9 cellular contexts compared by ENCODE assay signal in the genomic region with DNA sequence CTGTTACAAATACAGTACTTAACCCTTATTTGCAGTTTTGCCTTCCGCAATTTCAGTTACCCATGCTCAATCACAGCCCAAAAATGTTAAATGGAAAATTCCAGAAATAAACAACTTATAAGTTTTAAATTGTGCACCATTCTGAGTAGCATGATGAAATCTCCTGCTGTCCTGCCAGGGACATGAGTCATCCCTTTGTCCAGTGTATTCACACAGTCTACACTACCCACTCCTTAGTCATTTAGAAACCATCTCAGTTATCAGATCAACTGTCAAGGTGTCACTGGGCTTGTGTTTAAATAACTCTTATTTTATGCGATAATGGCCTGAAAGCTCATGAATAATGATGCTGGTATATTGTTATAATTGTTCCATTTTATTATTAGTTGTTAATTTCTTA.
DNase-seq lines count a peak whose midpoint lies in the region; FAIRE-seq and TF ChIP-seq lines count a peak whose summit lies in the region.
"Had no signal": no experiment of that assay in that cellular context is flagged by ENCODE, and none has a peak within 500 bp of the region (broad histone marks: within the 10 kb centered on the region; RNA-seq: fewer than 3 reads in every experiment).

No MANE protein-coding gene starts in this region.

- H3K36me3 ChIP-seq in mesodermal cell (ENCODE audit: control insufficient read depth, insufficient read depth, low read length), result no peaks in the 10 kb centered on the region
- H3K36me3 ChIP-seq: gastrocnemius medialis had no signal

- H3K27ac ChIP-seq in mesodermal cell (ENCODE audit: low read depth, low read length, severe bottlenecking) (peak overlapping the region; percentile 88), caudate nucleus (ENCODE audit: low read depth, low read length) (no peak overlapping the region)
- H3K27ac ChIP-seq: gastrocnemius medialis had no signal

- H3K9me3 ChIP-seq in mesodermal cell (ENCODE audit: control insufficient read depth, low read length), result no peaks in the 10 kb centered on the region
- H3K9me3 ChIP-seq: gastrocnemius medialis had no signal

- 86% methylated on average over 1 of the region's 2 CpGs; no CpG with 5 or more reads in 1 of the 2 experiments for WGBS in mesodermal cell (ENCODE audit: insufficient coverage in 2 of 2), 2 experiments

- DNase-seq in DMS53 (lab: John Stamatoyannopoulos, UW) (peak; percentile 63), HTR-8/SVneo (ENCODE audit: insufficient read length, low spot score) (peak; percentile 76), choroid plexus epithelial cell (ENCODE audit: low read depth) (peak; percentile 93), NCI-H146 treated with DMSO at 0.1 percent for 48 hours (lab: John Stamatoyannopoulos, UW; ENCODE audit: unreplicated experiment) (no peak), NCI-H128 (lab: John Stamatoyannopoulos, UW; ENCODE audit: unreplicated experiment) (no peak), caudate nucleus (lab: John Stamatoyannopoulos, UW) (no peak), NCI-H1048 (lab: John Stamatoyannopoulos, UW) (no peak)

- peaks cover 5% of the 10 kb centered on the region for H3K4me1 ChIP-seq in mesodermal cell (ENCODE audit: control insufficient read depth, insufficient read depth, low read length, poor library complexity, severe bottlenecking)
- H3K4me1 ChIP-seq: gastrocnemius medialis had no signal

- H3K4me3 ChIP-seq in choroid plexus epithelial cell (ENCODE audit: low read depth, low read length) (no peak overlapping the region), mesodermal cell (ENCODE audit: extremely low read depth, insufficient read depth, low read length, poor library complexity, severe bottlenecking) (no peak overlapping the region)
- H3K4me3 ChIP-seq: gastrocnemius medialis had no signal

- peak; percentile 82 for FAIRE-seq in HTR-8/SVneo (lab: Jason Lieb, UNC)

- TF ChIP-seq CTCF in choroid plexus epithelial cell (conservative IDR thresholded peaks at IDR 0.05; ENCODE audit: low read depth, low read length), result no peak

Comparison
In these comparisons a context has a peak if more than half of its experiments do, and no peak if none do; other contexts are left out.
1. DNase-seq: peak in DMS53 (single experiment), HTR-8/SVneo (single experiment) and choroid plexus epithelial cell (single experiment); none in NCI-H146 treated with DMSO at 0.1 percent for 48 hours (single experiment), NCI-H128 (single experiment), caudate nucleus (0 of 61) and NCI-H1048 (single experiment).